Comparison of ENCODE assay signal across 18 cellular contexts in genomic region chr11:38392176-38392575, GRCh38.
"Had no signal": no experiment of that assay in that cellular context is flagged by ENCODE, and none has a peak within 500 bp of the region (broad histone marks: within the 10 kb centered on the region; RNA-seq: fewer than 3 reads in every experiment).

No MANE protein-coding gene starts in this region.

- H3K4me1 Mint-ChIP-seq: activated naive CD8-positive, alpha-beta T cell treated with anti-CD3 and anti-CD28 coated beads for 36 hours; neural crest cell had no signal

- H3K27me3 ChIP-seq: hepatocyte, testis had no signal

- H3K27me3 Mint-ChIP-seq: activated CD8-positive, alpha-beta T cell treated with anti-CD3 and anti-CD28 coated beads for 36 hours; activated naive CD8-positive, alpha-beta T cell treated with anti-CD3 and anti-CD28 coated beads for 36 hours had no signal

- H3K4me2 ChIP-seq: hepatocyte had no signal

- H3K9me3 Mint-ChIP-seq: activated naive CD8-positive, alpha-beta T cell treated with anti-CD3 and anti-CD28 coated beads for 36 hours had no signal

- H3K36me3 Mint-ChIP-seq: activated naive CD8-positive, alpha-beta T cell treated with anti-CD3 and anti-CD28 coated beads for 36 hours had no signal

- H3K27ac ChIP-seq: epithelial cell of prostate, hepatocyte, parathyroid adenoma, testis had no signal

- H2AFZ ChIP-seq: hepatocyte, parathyroid adenoma had no signal

- H3K9me3 ChIP-seq: testis had no signal

- H3K4me1 ChIP-seq: parathyroid adenoma, testis had no signal

- DNase-seq: activated CD4-positive, alpha-beta T cell treated with anti-CD3 and anti-CD28 coated beads for 1 hour; activated CD8-positive, alpha-beta memory T cell treated with anti-CD3 and anti-CD28 coated beads, Interleukin-2, amount 50 U/mL, for 4 hours; activated CD8-positive, alpha-beta T cell treated with anti-CD3 and anti-CD28 coated beads for 36 hours; activated gamma-delta T cell treated with Interleukin-2 at 50 U/mL for 16 hours; activated naive CD8-positive, alpha-beta T cell treated with anti-CD3 and anti-CD28 coated beads for 36 hours; activated T-cell treated with anti-CD3 and anti-CD28 coated beads, Interleukin-2, amount 50 U/mL, for 72 hours; aorta; central memory CD4-positive, alpha-beta T cell; cortex of kidney; effector CD8-positive, alpha-beta T cell; stimulated activated CD4-positive, alpha-beta T cell treated with anti-CD3 and anti-CD28 coated beads, Interleukin-2, amount 100 ng/mL, for 48 hours; stimulated activated naive CD8-positive, alpha-beta T cell treated with anti-CD3 and anti-CD28 coated beads, Interleukin-15, Interleukin-2, amounts not matched to agents 100 U/mL and 50 U/mL, for 24 hours; T-helper 9 cell; testis had no signal

- H3K27ac Mint-ChIP-seq: activated CD8-positive, alpha-beta T cell treated with anti-CD3 and anti-CD28 coated beads for 36 hours; activated naive CD8-positive, alpha-beta T cell treated with anti-CD3 and anti-CD28 coated beads for 36 hours; activated T-cell treated with anti-CD3 and anti-CD28 coated beads, Interleukin-2, amount 50 U/mL, for 72 hours had no signal

- ATAC-seq: activated CD8-positive, alpha-beta T cell treated with anti-CD3 and anti-CD28 coated beads for 36 hours; activated T-cell treated with anti-CD3 and anti-CD28 coated beads, Interleukin-2, amount 50 U/mL, for 72 hours; stimulated activated naive CD8-positive, alpha-beta T cell treated with anti-CD3 and anti-CD28 coated beads, Interleukin-15, Interleukin-2, amounts not matched to agents 100 U/mL and 50 U/mL, for 24 hours had no signal

- H3K4me3 Mint-ChIP-seq: activated CD8-positive, alpha-beta T cell treated with anti-CD3 and anti-CD28 coated beads for 36 hours; activated naive CD8-positive, alpha-beta T cell treated with anti-CD3 and anti-CD28 coated beads for 36 hours; activated T-cell treated with anti-CD3 and anti-CD28 coated beads, Interleukin-2, amount 50 U/mL, for 72 hours; neural crest cell had no signal

- H3K79me2 ChIP-seq: hepatocyte, parathyroid adenoma had no signal

- H3K4me3 ChIP-seq: hepatocyte, testis had no signal
